19 cellular contexts compared by ENCODE assay signal in genomic region chrX:107374116-107374515, GRCh38.
DNase-seq lines count a peak whose midpoint lies in the region; ATAC-seq and TF ChIP-seq lines count a peak whose summit lies in the region.
"Had no signal": no experiment of that assay in that cellular context is flagged by ENCODE, and none has a peak within 500 bp of the region (broad histone marks: within the 10 kb centered on the region; RNA-seq: fewer than 3 reads in every experiment).

No MANE protein-coding gene starts in this region.

- H3K4me3 Mint-ChIP-seq in H9 (no peak overlapping the region; a peak in 1 of 5 replicates), WTC11 (no peak overlapping the region)
- H3K4me3 Mint-ChIP-seq: CD4-positive, CD25-positive, alpha-beta regulatory T cell; CD8-positive, alpha-beta memory T cell had no signal

- no peak overlapping the region for H2BK120ac ChIP-seq in H9 (ENCODE audit: low read depth, low read length, poor library complexity, severe bottlenecking)

- no peak overlapping the region for H3K56ac ChIP-seq in H9 (ENCODE audit: insufficient read length, low read depth, low read length)

- no peak overlapping the region for H3K4me3 ChIP-seq in mucosa of descending colon
- H3K4me3 ChIP-seq: GM23248 had no signal

- intact Hi-C loops in mucosa of descending colon (cut with DNase I, micrococcal nuclease): no loop called here

- H2AK5ac ChIP-seq in H9 (ENCODE audit: insufficient read length, low read length): no peak overlapping the region

- H3K9me3 ChIP-seq in H9 (ENCODE audit: control insufficient read depth, low read depth, low read length): no peaks in the 10 kb centered on the region
- H3K9me3 ChIP-seq in mucosa of descending colon: no peaks in the 10 kb centered on the region
- H3K9me3 ChIP-seq: BE2C had no signal

- H3K27me3 Mint-ChIP-seq in H9 (ENCODE audit: low read depth): peaks cover 7% of the 10 kb centered on the region
- no peaks in the 10 kb centered on the region for H3K27me3 Mint-ChIP-seq in WTC11 (ENCODE audit: low read depth)

- no peak overlapping the region for H3K23ac ChIP-seq in H9 (ENCODE audit: insufficient read length, low read depth, low read length)

- H2BK15ac ChIP-seq in H9 (ENCODE audit: low read depth, low read length): no peak overlapping the region

- H4K20me1 ChIP-seq in H9 (ENCODE audit: control insufficient read depth, insufficient read depth, insufficient read length): no peaks in the 10 kb centered on the region

- peak overlapping the region; percentile 4 for H3K4me2 ChIP-seq in H9 (ENCODE audit: insufficient read depth, insufficient read length, low read length)

- H3K27me3 ChIP-seq in H9 (ENCODE audit: insufficient read depth, low read length): no peaks in the 10 kb centered on the region
- H3K27me3 ChIP-seq: BE2C had no signal

- no peaks in the 10 kb centered on the region for H3K36me3 ChIP-seq in mucosa of descending colon (ENCODE audit: low read depth)
- H3K36me3 ChIP-seq: BE2C had no signal

- peaks cover 6 to 50% of the 10 kb centered on the region in 2 experiments; a peak in 3 of 5 replicates for H3K9me3 Mint-ChIP-seq in H9
- no peaks in the 10 kb centered on the region for H3K9me3 Mint-ChIP-seq in WTC11
- H3K9me3 Mint-ChIP-seq: CD8-positive, alpha-beta memory T cell had no signal

- no peak for TF ChIP-seq CTCF in H9 (conservative IDR thresholded peaks at IDR 0.05)
- no peak for TF ChIP-seq CTCF in WTC11 (IDR thresholded peaks at IDR 0.05)
- no peak for TF ChIP-seq CTCF in mucosa of descending colon (IDR thresholded peaks at IDR 0.05)

- H4K8ac ChIP-seq in H9 (replicated peaks; ENCODE audit: insufficient read length, low read depth, low read length): no peak overlapping the region

- no peak overlapping the region for H3K14ac ChIP-seq in H9 (ENCODE audit: insufficient read depth, low read length)

- no peak overlapping the region for H3K9ac ChIP-seq in H9 (ENCODE audit: extremely low read depth, insufficient read length, low read length)
- H3K9ac ChIP-seq: GM23248 had no signal

- H4K5ac ChIP-seq in H9 (ENCODE audit: insufficient read length, low read depth, low read length): no peak overlapping the region

- no peak overlapping the region for H4K91ac ChIP-seq in H9 (ENCODE audit: insufficient read length, low read depth, low read length)

- H3K27ac Mint-ChIP-seq in H9: no peak overlapping the region
- no peak overlapping the region for H3K27ac Mint-ChIP-seq in WTC11
- H3K27ac Mint-ChIP-seq: CD4-positive, CD25-positive, alpha-beta regulatory T cell; CD8-positive, alpha-beta memory T cell had no signal

- H3K4me1 ChIP-seq in H9 (ENCODE audit: insufficient read depth, low read length) (peaks cover 3% of the 10 kb centered on the region; the same call in 1 of the 2 replicates), mucosa of descending colon (ENCODE audit: low read depth) (no peaks in the 10 kb centered on the region)
- H3K4me1 ChIP-seq: BE2C had no signal

- no CpG with 5 or more reads among the region's 2 CpGs for WGBS in H9 (ENCODE audit: extremely low coverage, insufficient read length, low lambda C conversion rate)

- no peak overlapping the region for H2BK5ac ChIP-seq in H9 (ENCODE audit: insufficient read length, low read length)

- no peak overlapping the region for H3K4ac ChIP-seq in H9 (ENCODE audit: low read depth, low read length)

- H3K79me2 ChIP-seq in H9 (ENCODE audit: insufficient read depth, low read length): no peaks in the 10 kb centered on the region

- H3T11ph ChIP-seq in H9 (ENCODE audit: low read length): no peak overlapping the region

- ATAC-seq in WTC11: peak; percentile 98
- ATAC-seq in mucosa of descending colon: no peak
- ATAC-seq in HG03175 (IDR thresholded peaks at IDR 0.05; ENCODE audit: unreplicated experiment): no peak

- DNase-seq in ELF-1 (ENCODE audit: low read depth, low spot score) (peak; percentile 74), H9 (peak; percentile 60), WTC11 (ENCODE audit: low spot score) (no peak), iPS DF 4.7 (ENCODE audit: extremely low read depth, low spot score) (peak; percentile 22), mucosa of descending colon (no peak), foreskin melanocyte (no peak)
- DNase-seq in activated CD4-positive, alpha-beta T cell treated with anti-CD3 and anti-CD28 coated beads, Interleukin-2, amount 50 U/mL, for 1 hour: no peak
- DNase-seq: BE2C; CD4-positive, CD25-positive, alpha-beta regulatory T cell; CD8-positive, alpha-beta memory T cell; COR-L47; DMS 273 treated with DMSO at 0.1 percent for 48 hours; DMS53; DND-41; EL; GM23248; HCEC 1CT; KG1 had no signal

- no peaks in the 10 kb centered on the region for H3K79me1 ChIP-seq in H9 (ENCODE audit: insufficient read depth, low read depth, low read length, poor library complexity, severe bottlenecking)

- no peak overlapping the region for H3K27ac ChIP-seq in H9 (ENCODE audit: insufficient read length, low read depth, low read length)
- H3K27ac ChIP-seq: GM23248 had no signal

- H3K23me2 ChIP-seq in H9 (ENCODE audit: insufficient read length, low read depth, low read length, poor library complexity, severe bottlenecking): no peaks in the 10 kb centered on the region

- H3K36me3 Mint-ChIP-seq in H9 (ENCODE audit: insufficient read depth in 1 of 3, low read depth in 3 of 3) (no peaks in the 10 kb centered on the region; a peak in 3 of 7 replicates), WTC11 (no peaks in the 10 kb centered on the region)
- H3K36me3 Mint-ChIP-seq: CD4-positive, CD25-positive, alpha-beta regulatory T cell; CD8-positive, alpha-beta memory T cell had no signal

- H2AFZ ChIP-seq in H9 (ENCODE audit: low read length): no peak overlapping the region
- H2AFZ ChIP-seq: GM23248 had no signal

- POLR2A ChIA-PET in WTC11 (lab: Charles Lee): no interaction called here

- CTCF ChIA-PET in WTC11 (lab: Charles Lee): no interaction called here

- H3K4me1 Mint-ChIP-seq in H9 (peaks cover 21 to 32% of the 10 kb centered on the region in 2 experiments), WTC11 (peaks cover 36% of the 10 kb centered on the region)
- H3K4me1 Mint-ChIP-seq: CD4-positive, CD25-positive, alpha-beta regulatory T cell; CD8-positive, alpha-beta memory T cell had no signal

- no peak overlapping the region for H2BK12ac ChIP-seq in H9 (ENCODE audit: insufficient read length, low read depth, low read length)

- H2BK20ac ChIP-seq in H9 (ENCODE audit: low read depth, low read length, poor library complexity, severe bottlenecking): no peak overlapping the region

- H3K18ac ChIP-seq in H9 (ENCODE audit: insufficient read length, low read depth, low read length): no peak overlapping the region

TF ChIP-seq in WTC11, 78 proteins besides CTCF, POLR2A, EP300 and RAD21:
- no peak for TF ChIP-seq ZNF263 (CRISPR knock-in tag; IDR thresholded peaks at IDR 0.05; ENCODE audit: low read depth)

Comparison
In these comparisons a context has a peak if more than half of its experiments do, and no peak if none do; other contexts are left out.
1. DNase-seq: peak in ELF-1 (single experiment), H9 (single experiment) and iPS DF 4.7 (single experiment); none in WTC11 (single experiment), mucosa of descending colon (0 of 3), activated CD4-positive, alpha-beta T cell treated with anti-CD3 and anti-CD28 coated beads, Interleukin-2, amount 50 U/mL, for 1 hour (single experiment) and foreskin melanocyte (single experiment).